In the genomic region with DNA sequence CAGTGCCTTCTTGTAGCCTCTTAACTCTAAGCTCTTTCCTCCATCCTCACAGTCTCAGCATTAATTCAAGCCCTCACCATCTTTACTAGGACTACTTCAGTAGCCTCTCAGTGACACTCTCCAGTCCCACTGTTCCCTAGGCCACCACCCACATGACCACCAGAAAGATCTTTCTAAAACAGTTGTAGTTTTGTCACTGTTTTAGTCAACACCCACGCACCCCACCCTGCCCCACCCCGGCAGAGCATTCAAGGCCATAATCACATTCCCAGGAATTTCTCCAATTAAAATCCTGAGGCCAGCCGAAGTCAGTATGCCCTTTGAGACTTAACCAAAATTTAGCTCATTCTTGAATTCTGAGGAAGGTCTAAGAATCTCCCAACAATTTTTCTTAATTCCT, we compare ENCODE assay signal across 15 cellular contexts. TPM values are rescaled to one million over a fixed set of nuclear protein-coding genes. Genes with fewer than 3 reads are reported as not detected.
DNase-seq lines count a peak whose midpoint lies in the region; ATAC-seq, FAIRE-seq and TF ChIP-seq lines count a peak whose summit lies in the region.
"Had no signal": no experiment of that assay in that cellular context is flagged by ENCODE, and none has a peak within 500 bp of the region (broad histone marks: within the 10 kb centered on the region; RNA-seq: fewer than 3 reads in every experiment).

No MANE protein-coding gene starts in this region.

- H3K14ac ChIP-seq in trophoblast cell (ENCODE audit: low read length): no peak overlapping the region

- TF ChIP-seq CTCF in A549 (IDR thresholded peaks at IDR 0.05) (no peak), HEK293 (tag by site-specific recombination; IDR thresholded peaks at IDR 0.05) (no peak), brain (conservative IDR thresholded peaks at IDR 0.05) (no peak), MM.1S (IDR thresholded peaks at IDR 0.05; ENCODE audit: low read length) (no peak)

- WGBS in A549 (ENCODE audit: missing lambda C conversion rate): 54% methylated on average over 3 of the region's 3 CpGs
- no CpG with 5 or more reads among the region's 3 CpGs for WGBS in trophoblast cell (ENCODE audit: extremely low coverage, insufficient coverage, insufficient read length)

- H2AFZ ChIP-seq in trophoblast cell (ENCODE audit: insufficient read depth, low read length, poor library complexity) (no peak overlapping the region), MM.1S (ENCODE audit: low read length) (no peak overlapping the region)

- H3K9me2 ChIP-seq in MM.1S (replicated peaks; ENCODE audit: insufficient read depth, low read length): no peaks in the 10 kb centered on the region

- H3K27me3 ChIP-seq in trophoblast cell (ENCODE audit: insufficient read depth, low read length): no peaks in the 10 kb centered on the region
- no peaks in the 10 kb centered on the region for H3K27me3 ChIP-seq in MM.1S (replicated peaks; ENCODE audit: insufficient read depth, low read length)

- no peak overlapping the region for H2AK5ac ChIP-seq in trophoblast cell (ENCODE audit: low read length)

- no peak overlapping the region for H2BK5ac ChIP-seq in trophoblast cell (ENCODE audit: low read depth, low read length, poor library complexity)

- H3K9me3 ChIP-seq in A549 (no peaks in the 10 kb centered on the region), HEK293 (ENCODE audit: control insufficient read depth, insufficient read depth, low read depth, low read length) (no peaks in the 10 kb centered on the region), trophoblast cell (ENCODE audit: insufficient read depth, low read depth, low read length) (no peaks in the 10 kb centered on the region), MM.1S (replicated peaks; ENCODE audit: insufficient read depth, low read length) (no peaks in the 10 kb centered on the region)

- peaks cover 0 to 3% (median 0%) of the 10 kb centered on the region in 5 experiments for H3K9me3 Mint-ChIP-seq in brain
- H3K9me3 Mint-ChIP-seq: CD4-positive, alpha-beta T cell; H9 had no signal

- peak overlapping the region; percentile 51 for H4K91ac ChIP-seq in trophoblast cell (ENCODE audit: low read depth, low read length)

- no peak for TF ChIP-seq RAD21 in A549 (conservative IDR thresholded peaks at IDR 0.05 in 1 of 2, IDR thresholded peaks at IDR 0.05 in 1 of 2)

- H3K4me1 ChIP-seq in A549 (peaks cover 31% of the 10 kb centered on the region), HEK293 (ENCODE audit: control insufficient read depth, insufficient read depth, low read length) (no peaks in the 10 kb centered on the region), trophoblast cell (ENCODE audit: control insufficient read depth in 1 of 2, insufficient read depth in 2 of 2, low read length in 2 of 2) (peaks cover 4 to 7% of the 10 kb centered on the region in 2 experiments), MM.1S (ENCODE audit: low read length) (no peaks in the 10 kb centered on the region)

- no peak overlapping the region for H4K12ac ChIP-seq in trophoblast cell (ENCODE audit: low read depth, low read length)

- no peak overlapping the region for H3K4ac ChIP-seq in trophoblast cell (ENCODE audit: low read depth, low read length)

- peak overlapping the region in 3 of 5 experiments; percentile 39 to 94 (median 89) for H3K27ac Mint-ChIP-seq in brain
- H3K27ac Mint-ChIP-seq: CD4-positive, alpha-beta T cell; H9 had no signal

- ATAC-seq in A549: no peak

- DNase-seq in A549 (ENCODE audit: low read depth in 1 of 2, low spot score in 1 of 2): no peak
- DNase-seq in trophoblast cell: no peak
- DNase-seq in MM.1S: no peak
- DNase-seq in activated naive CD4-positive, alpha-beta T cell treated with anti-CD3 and anti-CD28 coated beads, Interleukin-2, amount 50 U/mL, for 16 hours: no peak
- no peak for DNase-seq in iPS-NIHi11 (ENCODE audit: low spot score)
- DNase-seq: 8988T; AML-193; CD4-positive, alpha-beta T cell; DMS79 treated with DMSO at 0.1 percent for 48 hours; GF-D8; GOT3; H9 had no signal

- no peak for FAIRE-seq in A549 (lab: Jason Lieb, UNC)

- POLR2A ChIA-PET in A549 (lab: Yijun Ruan, JAX): no interaction called here
- POLR2A ChIA-PET in HEK293 (lab: Yijun Ruan, JAX): no interaction called here

- H3K4me3 Mint-ChIP-seq in brain: peak overlapping the region in 1 of 5 experiments; percentile 4
- H3K4me3 Mint-ChIP-seq: CD4-positive, alpha-beta T cell; H9 had no signal

- H4K8ac ChIP-seq in trophoblast cell (ENCODE audit: low read depth, low read length): no peak overlapping the region

- H3K4me1 Mint-ChIP-seq in brain: peaks cover 65% of the 10 kb centered on the region

- no peak overlapping the region; the same call in 2 of the 3 replicates for H3K4me2 ChIP-seq in A549
- no peak overlapping the region for H3K4me2 ChIP-seq in trophoblast cell (ENCODE audit: low read length)
- H3K4me2 ChIP-seq in MM.1S (ENCODE audit: low read depth, low read length): no peak overlapping the region

- no peaks in the 10 kb centered on the region for H4K20me1 ChIP-seq in MM.1S (ENCODE audit: insufficient read depth, low read length)

- H3K27me3 Mint-ChIP-seq in brain: peaks cover 4% of the 10 kb centered on the region

- no peaks in the 10 kb centered on the region for H3K36me3 Mint-ChIP-seq in brain

- no peak for TF ChIP-seq POLR2A in A549 (IDR thresholded peaks at IDR 0.05; ENCODE audit: low read length)

- H3K18ac ChIP-seq in trophoblast cell (ENCODE audit: low read length): no peak overlapping the region

- H2BK120ac ChIP-seq in trophoblast cell (ENCODE audit: insufficient read depth, low read length, poor library complexity): peak overlapping the region; percentile 78

- no peak for TF ChIP-seq EP300 in A549 (IDR thresholded peaks at IDR 0.05)

- CTCF ChIA-PET in A549 (lab: Yijun Ruan, JAX) (no interaction called here), HEK293 (lab: Yijun Ruan, JAX) (no interaction called here)

- H3K79me1 ChIP-seq in trophoblast cell (ENCODE audit: low read length): peaks cover 12% of the 10 kb centered on the region

- H2BK12ac ChIP-seq in trophoblast cell (ENCODE audit: low read length): peak overlapping the region; percentile 92

- peaks cover 2% of the 10 kb centered on the region for H3K79me2 ChIP-seq in trophoblast cell (ENCODE audit: control insufficient read depth, insufficient read depth, low read length, poor library complexity)
- H3K79me2 ChIP-seq in MM.1S (ENCODE audit: low read length): no peaks in the 10 kb centered on the region

- H3K23ac ChIP-seq in trophoblast cell (ENCODE audit: low read length): no peak overlapping the region

- no peak overlapping the region for H3K9ac ChIP-seq in trophoblast cell (ENCODE audit: low read length)
- no peak overlapping the region for H3K9ac ChIP-seq in MM.1S (ENCODE audit: low read length)

- H3K27ac ChIP-seq in A549: peak overlapping the region; percentile 47 to 58; a peak in 5 of 6 replicates
- no peak overlapping the region for H3K27ac ChIP-seq in HEK293 (ENCODE audit: extremely low read depth, low read depth, low read length)
- H3K27ac ChIP-seq in trophoblast cell (ENCODE audit: low read depth, low read length): no peak overlapping the region
- H3K27ac ChIP-seq in MM.1S (ENCODE audit: low read length): no peak overlapping the region
- H3K27ac ChIP-seq: C4-2B had no signal

- H3K36me3 ChIP-seq in HEK293 (ENCODE audit: control insufficient read depth in 2 of 2, insufficient read depth in 1 of 2, low read length in 2 of 2) (no peaks in the 10 kb centered on the region), trophoblast cell (ENCODE audit: control insufficient read depth in 1 of 2, insufficient read depth in 2 of 2, low read length in 2 of 2) (no peaks in the 10 kb centered on the region), MM.1S (replicated peaks; ENCODE audit: insufficient read depth, low read length) (no peaks in the 10 kb centered on the region)

- H3K4me3 ChIP-seq in A549 (no peak overlapping the region), HEK293 (ENCODE audit: low read depth, low read length) (no peak overlapping the region), trophoblast cell (ENCODE audit: low read depth, low read length) (no peak overlapping the region), MM.1S (ENCODE audit: low read length) (no peak overlapping the region)

- H3F3A ChIP-seq in MM.1S (ENCODE audit: insufficient read depth, low read length): no peaks in the 10 kb centered on the region

TF ChIP-seq in A549, 52 proteins besides CTCF, POLR2A, EP300 and RAD21 (continues in another document):
- TF ChIP-seq BHLHE40 (IDR thresholded peaks at IDR 0.05; ENCODE audit: low read depth, low read length) (no peak), HEYL (CRISPR knock-in tag; IDR thresholded peaks at IDR 0.05) (no peak), CBX8 (IDR thresholded peaks at IDR 0.05) (no peak), FOSL2 (IDR thresholded peaks at IDR 0.05) (no peak), FOSL2 (CRISPR knock-in tag; IDR thresholded peaks at IDR 0.05) (no peak), NR3C1 (IDR thresholded peaks at IDR 0.05) (no peak), RNF2 (IDR thresholded peaks at IDR 0.05; ENCODE audit: borderline replicate concordance, low read depth) (no peak), ZFP36 (IDR thresholded peaks at IDR 0.05; ENCODE audit: borderline replicate concordance, partially characterized antibody) (no peak)
- TF ChIP-seq, protein P1, sequence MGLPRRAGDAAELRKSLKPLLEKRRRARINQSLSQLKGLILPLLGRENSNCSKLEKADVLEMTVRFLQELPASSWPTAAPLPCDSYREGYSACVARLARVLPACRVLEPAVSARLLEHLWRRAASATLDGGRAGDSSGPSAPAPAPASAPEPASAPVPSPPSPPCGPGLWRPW (IDR thresholded peaks at IDR 0.05): no peak

TF ChIP-seq in HEK293, 187 proteins besides CTCF, POLR2A, EP300 and RAD21 (continues in another document):
- TF ChIP-seq ZNF302 (tag by site-specific recombination; IDR thresholded peaks at IDR 0.05; ENCODE audit: low read depth) (no peak), ZBTB1 (tag by site-specific recombination; IDR thresholded peaks at IDR 0.05) (no peak), KLF1 (tag by site-specific recombination; IDR thresholded peaks at IDR 0.05) (peak; percentile 44; the same call in 1 of the 2 replicates)

RNA-seq across cellular contexts. Expression of a gene that starts 31.2 kb away (rescaled TPM):
- polyA plus RNA-seq in A549 (2011; rRNA removed) (53.8 and 76.8 TPM in 2 replicates), A549 (2017; fragmentation: RNase III; extraction: RNeasy Plus Mini Kit Qiagen cat#74134 plus additional on column Dnase treatment) (117 to 121 TPM (median 120 TPM) in 3 replicates), brain (ENCODE audit: insufficient read depth, low read depth, low replicate concordance) (39.4 TPM)
- 70.4 and 74.2 TPM in 2 replicates for polyA plus RNA-seq in A549 (2012; cell fraction: cytosol; rRNA removed)
- 43.2 and 51.1 TPM in 2 replicates for polyA plus RNA-seq in A549 (2012; cell fraction: nucleus; rRNA removed)
- polyA minus RNA-seq in A549 (2011; rRNA and poly(A)+ RNA removed): 20.3 and 20.7 TPM in 2 replicates
- polyA plus RNA-seq in trophoblast cell (2013): 133 and 140 TPM in 2 replicates

Comparison
In these comparisons a context has a peak if more than half of its experiments do, and no peak if none do; other contexts are left out.
1. H3K27ac ChIP-seq: peak in A549 (2 of 2); none in HEK293 (single experiment), trophoblast cell (single experiment) and MM.1S (single experiment).